Comparison of ENCODE assay signal across 13 cellular contexts in the genomic region with DNA sequence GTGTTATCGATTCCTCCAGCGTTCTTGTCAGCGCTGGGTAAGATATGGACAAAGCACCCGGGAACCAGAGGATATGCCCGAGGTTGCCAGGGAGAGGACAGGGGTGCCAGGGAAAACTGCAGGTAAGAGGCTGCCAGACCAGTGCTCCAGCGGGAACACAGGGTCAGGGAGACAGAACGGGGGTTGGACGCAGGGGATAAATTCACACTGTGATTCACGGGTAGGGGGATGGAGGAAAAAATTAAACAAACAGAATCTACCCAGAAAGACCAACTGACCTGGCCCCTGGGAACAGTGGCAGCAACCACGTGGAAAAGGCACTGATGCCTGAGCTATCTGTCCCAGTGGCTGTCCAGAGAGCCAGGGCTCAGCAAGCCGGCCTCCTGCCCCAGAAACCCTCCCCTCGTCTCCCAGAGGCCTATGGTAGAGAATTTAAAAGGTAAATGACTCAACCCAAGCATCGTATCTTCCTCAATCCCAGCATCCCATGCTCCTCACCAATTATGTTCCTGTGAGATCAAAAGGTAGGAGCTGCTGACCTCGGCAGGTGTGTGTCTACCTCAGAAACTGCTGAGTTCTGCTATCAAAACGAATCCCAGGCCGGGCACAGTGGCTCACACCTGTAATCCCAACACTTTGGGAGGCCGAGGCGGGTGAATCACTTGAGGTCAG.
DNase-seq lines count a peak whose midpoint lies in the region; ATAC-seq and TF ChIP-seq lines count a peak whose summit lies in the region.
"Had no signal": no experiment of that assay in that cellular context is flagged by ENCODE, and none has a peak within 500 bp of the region (broad histone marks: within the 10 kb centered on the region; RNA-seq: fewer than 3 reads in every experiment).

No MANE protein-coding gene starts in this region.

- H3K4me1 Mint-ChIP-seq in stimulated activated naive CD8-positive, alpha-beta T cell treated with anti-CD3 and anti-CD28 coated beads, Interleukin-15, Interleukin-2, amounts not matched to agents 100 ng/mL and 50 ng/mL, for 24 hours (ENCODE audit: low read depth): peaks cover 88% of the 10 kb centered on the region
- peaks cover 44% of the 10 kb centered on the region for H3K4me1 Mint-ChIP-seq in nephron

- peaks cover 4% of the 10 kb centered on the region for H3K9me3 Mint-ChIP-seq in stimulated activated naive CD8-positive, alpha-beta T cell treated with anti-CD3 and anti-CD28 coated beads, Interleukin-15, Interleukin-2, amounts not matched to agents 100 ng/mL and 50 ng/mL, for 24 hours
- no peaks in the 10 kb centered on the region for H3K9me3 Mint-ChIP-seq in nephron

- peaks cover 20% of the 10 kb centered on the region for H3K36me3 Mint-ChIP-seq in stimulated activated naive CD8-positive, alpha-beta T cell treated with anti-CD3 and anti-CD28 coated beads, Interleukin-15, Interleukin-2, amounts not matched to agents 100 ng/mL and 50 ng/mL, for 24 hours (ENCODE audit: low read depth)
- H3K36me3 Mint-ChIP-seq in nephron (ENCODE audit: low read depth): peaks cover 21% of the 10 kb centered on the region

- H3K27me3 Mint-ChIP-seq in stimulated activated naive CD8-positive, alpha-beta T cell treated with anti-CD3 and anti-CD28 coated beads, Interleukin-15, Interleukin-2, amounts not matched to agents 100 ng/mL and 50 ng/mL, for 24 hours: no peaks in the 10 kb centered on the region
- H3K27me3 Mint-ChIP-seq in nephron (ENCODE audit: low read depth): no peaks in the 10 kb centered on the region

- DNase-seq in stimulated activated naive CD8-positive, alpha-beta T cell treated with anti-CD3 and anti-CD28 coated beads, Interleukin-15, Interleukin-2, amounts not matched to agents 100 U/mL and 50 U/mL, for 24 hours: no peak
- no peak for DNase-seq in NCI-H2029 treated with DMSO at 0.1 percent for 48 hours (lab: John Stamatoyannopoulos, UW)
- DNase-seq: KG1, mesenchymal stem cell, NCI-H2081, PC-9 had no signal

- TF ChIP-seq CTCF in nephron (IDR thresholded peaks at IDR 0.05; ENCODE audit: unreplicated experiment in 3 of 3): no peak

- no peak overlapping the region for H3K9ac ChIP-seq in endocrine pancreas (ENCODE audit: control insufficient read depth, insufficient read depth, low read length)

- H3K4me3 ChIP-seq in endocrine pancreas (ENCODE audit: control insufficient read depth, insufficient read depth, low read length): peak overlapping the region; percentile 10
- H3K4me3 ChIP-seq: PC-9, skin epidermis had no signal

- H3K27ac Mint-ChIP-seq in stimulated activated naive CD8-positive, alpha-beta T cell treated with anti-CD3 and anti-CD28 coated beads, Interleukin-15, Interleukin-2, amounts not matched to agents 100 ng/mL and 50 ng/mL, for 24 hours: peak overlapping the region; percentile 36
- H3K27ac Mint-ChIP-seq in nephron: peak overlapping the region in 2 of 3 experiments; percentile 16 to 66

- no peaks in the 10 kb centered on the region for H3K4me1 ChIP-seq in endocrine pancreas (ENCODE audit: control insufficient read depth, insufficient read depth, low read length)

- no peaks in the 10 kb centered on the region for H3K36me3 ChIP-seq in endocrine pancreas (ENCODE audit: control insufficient read depth, insufficient read depth, low read length)

- ATAC-seq in stimulated activated naive CD8-positive, alpha-beta T cell treated with anti-CD3 and anti-CD28 coated beads, Interleukin-15, Interleukin-2, amounts not matched to agents 100 U/mL and 50 U/mL, for 24 hours: no peak
- no peak for ATAC-seq in SK-N-SH treated with all-trans-retinoic acid at 6 μM for 48 hours
- no peak for ATAC-seq in GM21619 (IDR thresholded peaks at IDR 0.05; ENCODE audit: unreplicated experiment)
- ATAC-seq in GM19395 (IDR thresholded peaks at IDR 0.05; ENCODE audit: unreplicated experiment): no peak

- H3K4me3 Mint-ChIP-seq in stimulated activated naive CD8-positive, alpha-beta T cell treated with anti-CD3 and anti-CD28 coated beads, Interleukin-15, Interleukin-2, amounts not matched to agents 100 ng/mL and 50 ng/mL, for 24 hours: no peak overlapping the region
- H3K4me3 Mint-ChIP-seq in nephron: no peak overlapping the region

- H3K9me3 ChIP-seq in endocrine pancreas (ENCODE audit: control insufficient read depth, low read length): no peaks in the 10 kb centered on the region

- no peaks in the 10 kb centered on the region for H3K27me3 ChIP-seq in endocrine pancreas (ENCODE audit: control insufficient read depth, insufficient read depth, low read length)

TF ChIP-seq in SK-N-SH treated with all-trans-retinoic acid at 6 μM for 48 hours, 23 proteins besides CTCF, POLR2A, EP300 and RAD21 (continues in another document):
- TF ChIP-seq PPARA (CRISPR knock-in tag; IDR thresholded peaks at IDR 0.05; ENCODE audit: borderline replicate concordance): no peak
- TF ChIP-seq, protein P1, sequence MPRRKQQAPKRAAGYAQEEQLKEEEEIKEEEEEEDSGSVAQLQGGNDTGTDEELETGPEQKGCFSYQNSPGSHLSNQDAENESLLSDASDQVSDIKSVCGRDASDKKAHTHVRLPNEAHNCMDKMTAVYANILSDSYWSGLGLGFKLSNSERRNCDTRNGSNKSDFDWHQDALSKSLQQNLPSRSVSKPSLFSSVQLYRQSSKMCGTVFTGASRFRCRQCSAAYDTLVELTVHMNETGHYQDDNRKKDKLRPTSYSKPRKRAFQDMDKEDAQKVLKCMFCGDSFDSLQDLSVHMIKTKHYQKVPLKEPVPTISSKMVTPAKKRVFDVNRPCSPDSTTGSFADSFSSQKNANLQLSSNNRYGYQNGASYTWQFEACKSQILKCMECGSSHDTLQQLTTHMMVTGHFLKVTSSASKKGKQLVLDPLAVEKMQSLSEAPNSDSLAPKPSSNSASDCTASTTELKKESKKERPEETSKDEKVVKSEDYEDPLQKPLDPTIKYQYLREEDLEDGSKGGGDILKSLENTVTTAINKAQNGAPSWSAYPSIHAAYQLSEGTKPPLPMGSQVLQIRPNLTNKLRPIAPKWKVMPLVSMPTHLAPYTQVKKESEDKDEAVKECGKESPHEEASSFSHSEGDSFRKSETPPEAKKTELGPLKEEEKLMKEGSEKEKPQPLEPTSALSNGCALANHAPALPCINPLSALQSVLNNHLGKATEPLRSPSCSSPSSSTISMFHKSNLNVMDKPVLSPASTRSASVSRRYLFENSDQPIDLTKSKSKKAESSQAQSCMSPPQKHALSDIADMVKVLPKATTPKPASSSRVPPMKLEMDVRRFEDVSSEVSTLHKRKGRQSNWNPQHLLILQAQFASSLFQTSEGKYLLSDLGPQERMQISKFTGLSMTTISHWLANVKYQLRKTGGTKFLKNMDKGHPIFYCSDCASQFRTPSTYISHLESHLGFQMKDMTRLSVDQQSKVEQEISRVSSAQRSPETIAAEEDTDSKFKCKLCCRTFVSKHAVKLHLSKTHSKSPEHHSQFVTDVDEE (CRISPR knock-in tag; IDR thresholded peaks at IDR 0.05): no peak
- TF ChIP-seq, protein P2, sequence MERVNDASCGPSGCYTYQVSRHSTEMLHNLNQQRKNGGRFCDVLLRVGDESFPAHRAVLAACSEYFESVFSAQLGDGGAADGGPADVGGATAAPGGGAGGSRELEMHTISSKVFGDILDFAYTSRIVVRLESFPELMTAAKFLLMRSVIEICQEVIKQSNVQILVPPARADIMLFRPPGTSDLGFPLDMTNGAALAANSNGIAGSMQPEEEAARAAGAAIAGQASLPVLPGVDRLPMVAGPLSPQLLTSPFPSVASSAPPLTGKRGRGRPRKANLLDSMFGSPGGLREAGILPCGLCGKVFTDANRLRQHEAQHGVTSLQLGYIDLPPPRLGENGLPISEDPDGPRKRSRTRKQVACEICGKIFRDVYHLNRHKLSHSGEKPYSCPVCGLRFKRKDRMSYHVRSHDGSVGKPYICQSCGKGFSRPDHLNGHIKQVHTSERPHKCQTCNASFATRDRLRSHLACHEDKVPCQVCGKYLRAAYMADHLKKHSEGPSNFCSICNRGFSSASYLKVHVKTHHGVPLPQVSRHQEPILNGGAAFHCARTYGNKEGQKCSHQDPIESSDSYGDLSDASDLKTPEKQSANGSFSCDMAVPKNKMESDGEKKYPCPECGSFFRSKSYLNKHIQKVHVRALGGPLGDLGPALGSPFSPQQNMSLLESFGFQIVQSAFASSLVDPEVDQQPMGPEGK (CRISPR knock-in tag; IDR thresholded peaks at IDR 0.05; ENCODE audit: borderline replicate concordance): no peak
- TF ChIP-seq ZFP3 (CRISPR knock-in tag; IDR thresholded peaks at IDR 0.05): no peak
- no peak for TF ChIP-seq ZC3H10 (CRISPR knock-in tag; IDR thresholded peaks at IDR 0.05)
- TF ChIP-seq ZNF70 (CRISPR knock-in tag; IDR thresholded peaks at IDR 0.05): no peak
- TF ChIP-seq ZFP30 (CRISPR knock-in tag; IDR thresholded peaks at IDR 0.05): no peak
- no peak for TF ChIP-seq ESRRG (CRISPR knock-in tag; IDR thresholded peaks at IDR 0.05)
- TF ChIP-seq, protein P3, sequence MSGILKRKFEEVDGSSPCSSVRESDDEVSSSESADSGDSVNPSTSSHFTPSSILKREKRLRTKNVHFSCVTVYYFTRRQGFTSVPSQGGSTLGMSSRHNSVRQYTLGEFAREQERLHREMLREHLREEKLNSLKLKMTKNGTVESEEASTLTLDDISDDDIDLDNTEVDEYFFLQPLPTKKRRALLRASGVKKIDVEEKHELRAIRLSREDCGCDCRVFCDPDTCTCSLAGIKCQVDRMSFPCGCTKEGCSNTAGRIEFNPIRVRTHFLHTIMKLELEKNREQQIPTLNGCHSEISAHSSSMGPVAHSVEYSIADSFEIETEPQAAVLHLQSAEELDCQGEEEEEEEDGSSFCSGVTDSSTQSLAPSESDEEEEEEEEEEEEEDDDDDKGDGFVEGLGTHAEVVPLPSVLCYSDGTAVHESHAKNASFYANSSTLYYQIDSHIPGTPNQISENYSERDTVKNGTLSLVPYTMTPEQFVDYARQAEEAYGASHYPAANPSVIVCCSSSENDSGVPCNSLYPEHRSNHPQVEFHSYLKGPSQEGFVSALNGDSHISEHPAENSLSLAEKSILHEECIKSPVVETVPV (CRISPR knock-in tag; IDR thresholded peaks at IDR 0.05): no peak
- no peak for TF ChIP-seq SNAI2 (CRISPR knock-in tag; IDR thresholded peaks at IDR 0.05)
- TF ChIP-seq, protein P4, sequence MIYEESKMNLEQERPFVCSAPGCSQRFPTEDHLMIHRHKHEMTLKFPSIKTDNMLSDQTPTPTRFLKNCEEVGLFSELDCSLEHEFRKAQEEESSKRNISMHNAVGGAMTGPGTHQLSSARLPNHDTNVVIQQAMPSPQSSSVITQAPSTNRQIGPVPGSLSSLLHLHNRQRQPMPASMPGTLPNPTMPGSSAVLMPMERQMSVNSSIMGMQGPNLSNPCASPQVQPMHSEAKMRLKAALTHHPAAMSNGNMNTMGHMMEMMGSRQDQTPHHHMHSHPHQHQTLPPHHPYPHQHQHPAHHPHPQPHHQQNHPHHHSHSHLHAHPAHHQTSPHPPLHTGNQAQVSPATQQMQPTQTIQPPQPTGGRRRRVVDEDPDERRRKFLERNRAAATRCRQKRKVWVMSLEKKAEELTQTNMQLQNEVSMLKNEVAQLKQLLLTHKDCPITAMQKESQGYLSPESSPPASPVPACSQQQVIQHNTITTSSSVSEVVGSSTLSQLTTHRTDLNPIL (CRISPR knock-in tag; IDR thresholded peaks at IDR 0.05; ENCODE audit: low read depth): no peak
